Comparison of ENCODE assay signal across 19 cellular contexts in genomic region chr2:36655456-36655855, GRCh38. TPM values are rescaled to one million over a fixed set of nuclear protein-coding genes. Genes with fewer than 3 reads are reported as not detected.
DNase-seq lines count a peak whose midpoint lies in the region; ATAC-seq and TF ChIP-seq lines count a peak whose summit lies in the region.
"Had no signal": no experiment of that assay in that cellular context is flagged by ENCODE, and none has a peak within 500 bp of the region (broad histone marks: within the 10 kb centered on the region; RNA-seq: fewer than 3 reads in every experiment).

No MANE protein-coding gene starts in this region.

- H3K79me2 ChIP-seq in fibroblast of lung (ENCODE audit: control insufficient read depth, insufficient read depth, low read length) (no peaks in the 10 kb centered on the region), trophoblast cell (ENCODE audit: control insufficient read depth, insufficient read depth, low read length, poor library complexity) (no peaks in the 10 kb centered on the region)

- H2BK120ac ChIP-seq in trophoblast cell (ENCODE audit: insufficient read depth, low read length, poor library complexity) = peak overlapping the region; percentile 58

- H3K4ac ChIP-seq in trophoblast cell (ENCODE audit: low read depth, low read length) = no peak overlapping the region

- peak; percentile 29 for DNase-seq in AG09319 (ENCODE audit: extremely low read depth, low read depth)
- DNase-seq in LoVo (ENCODE audit: low spot score) = peak; percentile 30
- peak; percentile 32 to 95 for DNase-seq in fibroblast of lung (ENCODE audit: low read depth in 2 of 2)
- DNase-seq in trophoblast cell = peak; percentile 48 to 81
- DNase-seq in Ammon's horn (ENCODE audit: low spot score) = no peak
- DNase-seq in DMS 273 treated with DMSO at 0.1 percent for 48 hours (lab: John Stamatoyannopoulos, UW) = no peak
- DNase-seq in mesenteric fat pad (ENCODE audit: low spot score) = no peak
- DNase-seq: activated CD4-positive, alpha-beta T cell treated with anti-CD3 and anti-CD28 coated beads, Interleukin-2, amount 10 ng/mL, durations not matched to agents 7 days and 5 days; activated T-cell treated with anti-CD3 and anti-CD28 coated beads, Interleukin-2, amount 50 U/mL, for 72 hours; GDM1; mesendoderm; NCI-H1694 treated with DMSO at 0.1 percent for 48 hours; NCI-H69; occipital lobe; RPMI8226; stimulated activated CD4-positive, alpha-beta T cell treated with anti-CD3 and anti-CD28 coated beads, Interleukin-1b, Interleukin-23, amount 100 ng/mL, for 48 hours had no signal

- peak overlapping the region; percentile 64 for H3K27ac ChIP-seq in fibroblast of lung (ENCODE audit: insufficient read depth, low read length)
- peak overlapping the region; percentile 27 for H3K27ac ChIP-seq in trophoblast cell (ENCODE audit: low read depth, low read length)

- no peak overlapping the region for H4K12ac ChIP-seq in trophoblast cell (ENCODE audit: low read depth, low read length)

- H3K4me2 ChIP-seq in fibroblast of lung (ENCODE audit: extremely low read depth, insufficient read depth, low read length) (no peak overlapping the region), trophoblast cell (ENCODE audit: low read length) (no peak overlapping the region)

- H3K36me3 ChIP-seq in fibroblast of lung (ENCODE audit: control insufficient read depth, insufficient read depth, low read length) (no peaks in the 10 kb centered on the region), trophoblast cell (ENCODE audit: control insufficient read depth in 1 of 2, insufficient read depth in 2 of 2, low read length in 2 of 2) (no peaks in the 10 kb centered on the region)
- H3K36me3 ChIP-seq: uterus had no signal

- WGBS in trophoblast cell (ENCODE audit: extremely low coverage, insufficient coverage, insufficient read length) = no CpG with 5 or more reads among the region's 4 CpGs

- peaks cover 4% of the 10 kb centered on the region for H3K4me1 ChIP-seq in fibroblast of lung (ENCODE audit: control insufficient read depth, extremely low read depth, insufficient read depth, low read length)
- H3K4me1 ChIP-seq in trophoblast cell (ENCODE audit: control insufficient read depth in 1 of 2, insufficient read depth in 2 of 2, low read length in 2 of 2) = peaks cover 7% of the 10 kb centered on the region in 2 experiments
- H3K4me1 ChIP-seq: uterus had no signal

- H3K9me3 ChIP-seq in fibroblast of lung (ENCODE audit: control insufficient read depth, insufficient read depth, low read depth, low read length) (no peaks in the 10 kb centered on the region), trophoblast cell (ENCODE audit: insufficient read depth, low read depth, low read length) (no peaks in the 10 kb centered on the region)
- H3K9me3 ChIP-seq: uterus had no signal

- H3K79me1 ChIP-seq in trophoblast cell (ENCODE audit: low read length) = peaks cover 5% of the 10 kb centered on the region

- no peak for ATAC-seq in HG02623 (IDR thresholded peaks at IDR 0.05; ENCODE audit: unreplicated experiment)
- ATAC-seq: activated T-cell treated with anti-CD3 and anti-CD28 coated beads, Interleukin-2, amount 50 U/mL, for 72 hours; K562 had no signal

- no peak overlapping the region for H3K18ac ChIP-seq in trophoblast cell (ENCODE audit: low read length)

- H4K8ac ChIP-seq in trophoblast cell (ENCODE audit: low read depth, low read length) = no peak overlapping the region

- H3K9ac ChIP-seq in fibroblast of lung (ENCODE audit: insufficient read depth, low read length) (no peak overlapping the region), trophoblast cell (ENCODE audit: low read length) (no peak overlapping the region)

- H3K4me3 ChIP-seq in fibroblast of lung (replicated peaks in 1 of 4; ENCODE audit: control extremely low read depth in 1 of 4, insufficient read depth in 1 of 4, low read depth in 3 of 4, low read length in 4 of 4) (no peak overlapping the region), trophoblast cell (ENCODE audit: low read depth, low read length) (no peak overlapping the region)
- H3K4me3 ChIP-seq: K562, uterus had no signal

- TF ChIP-seq CTCF in AG09319 (IDR thresholded peaks at IDR 0.05; ENCODE audit: low read depth, low read length) (no peak), fibroblast of lung (conservative IDR thresholded peaks at IDR 0.05 in 1 of 2, IDR thresholded peaks at IDR 0.05 in 1 of 2; ENCODE audit: low read depth in 1 of 2, low read length in 2 of 2) (no peak)

- H3K27me3 ChIP-seq in fibroblast of lung (ENCODE audit: control insufficient read depth, insufficient read depth, low read length) (no peaks in the 10 kb centered on the region), trophoblast cell (ENCODE audit: insufficient read depth, low read length) (no peaks in the 10 kb centered on the region)
- H3K27me3 ChIP-seq: uterus had no signal

- peak overlapping the region; percentile 13 for H2BK12ac ChIP-seq in trophoblast cell (ENCODE audit: low read length)

- no peaks in the 10 kb centered on the region for H4K20me1 ChIP-seq in fibroblast of lung (ENCODE audit: control insufficient read depth, extremely low read depth, insufficient read depth, low read length)

- no peak overlapping the region for H2AFZ ChIP-seq in fibroblast of lung (ENCODE audit: low read length)
- H2AFZ ChIP-seq in trophoblast cell (ENCODE audit: insufficient read depth, low read length, poor library complexity) = no peak overlapping the region

- no peak overlapping the region for H3K14ac ChIP-seq in trophoblast cell (ENCODE audit: low read length)

- no peak overlapping the region for H2BK5ac ChIP-seq in trophoblast cell (ENCODE audit: low read depth, low read length, poor library complexity)

- H2AK5ac ChIP-seq in trophoblast cell (ENCODE audit: low read length) = no peak overlapping the region

- peak overlapping the region; percentile 57 for H4K91ac ChIP-seq in trophoblast cell (ENCODE audit: low read depth, low read length)

- H3K23ac ChIP-seq in trophoblast cell (ENCODE audit: low read length) = no peak overlapping the region

RNA-seq across cellular contexts. Expression of gene VIT, which starts 41.1 kb away (rescaled TPM):
- total RNA-seq in fibroblast of lung = 0.17 and 0.77 TPM in 2 replicates
- polyA plus RNA-seq in fibroblast of lung = 0.46 and 0.62 TPM in 2 replicates
- polyA plus RNA-seq in fibroblast of lung (2012) = 0.45 and 0.72 TPM in 2 replicates
- 2.1 TPM in 1 of 2 replicates, not detected in the other for polyA minus RNA-seq in fibroblast of lung (ENCODE audit: low replicate concordance)
- polyA plus RNA-seq in trophoblast cell (2013) = 3.1 and 3.4 TPM in 2 replicates
- total RNA-seq in mesenteric fat pad = 5.0 TPM
- total RNA-seq: activated CD4-positive, alpha-beta T cell treated with anti-CD3 and anti-CD28 coated beads, Interleukin-2, amount 10 ng/mL, durations not matched to agents 7 days and 5 days; activated T-cell treated with anti-CD3 and anti-CD28 coated beads, Interleukin-2, amount 50 U/mL, for 72 hours; K562; occipital lobe had no signal
- polyA plus RNA-seq: K562 had no signal

RNA-seq across cellular contexts. Expression of gene FEZ2, which starts 57.5 kb away (rescaled TPM):
- total RNA-seq in fibroblast of lung = 55.2 and 64.7 TPM in 2 replicates
- 59.7 and 86.9 TPM in 2 replicates for polyA plus RNA-seq in fibroblast of lung
- 56.6 and 73.1 TPM in 2 replicates for polyA plus RNA-seq in fibroblast of lung (2012)
- 4.0 and 7.9 TPM in 2 replicates for polyA minus RNA-seq in fibroblast of lung (ENCODE audit: low replicate concordance)
- polyA plus RNA-seq in trophoblast cell (2013) = 85.6 and 85.8 TPM in 2 replicates
- total RNA-seq in mesenteric fat pad = 64.0 TPM

Comparison
In these comparisons a context has a peak if more than half of its experiments do, and no peak if none do; other contexts are left out.
1. DNase-seq: peak in AG09319 (single experiment), LoVo (single experiment), fibroblast of lung (2 of 2) and trophoblast cell (2 of 2); none in Ammon's horn (single experiment), DMS 273 treated with DMSO at 0.1 percent for 48 hours (single experiment) and mesenteric fat pad (single experiment).